Comparison of ENCODE assay signal across 24 cellular contexts in the genomic region with DNA sequence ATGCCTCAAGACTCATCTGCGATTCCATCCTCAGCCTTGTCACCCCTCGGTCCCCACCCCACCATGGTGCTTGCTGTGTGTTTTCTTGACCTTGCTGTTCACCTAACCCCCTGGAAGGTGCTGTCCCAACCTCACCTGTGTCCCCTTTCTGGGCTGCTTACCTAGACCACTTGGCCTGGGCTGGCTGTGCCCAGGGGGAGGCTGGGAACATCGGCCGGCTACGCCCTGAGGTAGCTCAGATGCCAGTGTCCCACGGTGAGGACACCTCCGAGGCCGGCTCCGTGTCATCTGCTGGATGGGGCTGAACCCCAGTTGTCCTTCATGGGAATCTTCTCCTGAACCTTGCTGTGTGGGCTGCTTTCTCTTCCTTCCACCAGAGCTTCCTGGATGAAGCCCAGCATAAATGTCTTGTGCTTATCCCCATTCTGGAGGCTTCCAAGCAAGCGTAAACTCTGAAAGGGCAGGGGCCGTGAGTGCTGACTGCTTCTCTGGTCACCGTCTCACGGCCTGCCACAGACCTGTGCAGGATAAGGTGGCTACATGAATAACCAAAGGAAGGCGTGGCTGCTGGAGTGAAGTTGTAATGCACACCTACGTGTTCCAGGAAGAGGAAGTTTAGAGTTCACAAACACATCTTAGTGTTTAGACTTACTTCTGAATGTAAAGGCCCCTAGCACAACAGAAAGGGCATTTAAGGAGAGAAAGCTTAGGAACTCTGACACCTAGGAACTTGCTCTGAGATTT.
DNase-seq lines count a peak whose midpoint lies in the region; ATAC-seq, FAIRE-seq and TF ChIP-seq lines count a peak whose summit lies in the region.
"Had no signal": no experiment of that assay in that cellular context is flagged by ENCODE, and none has a peak within 500 bp of the region (broad histone marks: within the 10 kb centered on the region; RNA-seq: fewer than 3 reads in every experiment).

No MANE protein-coding gene starts in this region.

- peaks cover 4% of the 10 kb centered on the region for H3K27me3 ChIP-seq in CD4-positive, alpha-beta T cell (ENCODE audit: control insufficient read depth, insufficient read depth, low read length)
- H3K27me3 ChIP-seq in K562 (ENCODE audit: control insufficient read depth in 2 of 2, insufficient read depth in 2 of 2, low read length in 2 of 2) (peaks cover 0 to 14% of the 10 kb centered on the region in 2 experiments; a peak in 1 of 5 replicates), lower lobe of right lung (ENCODE audit: low read depth) (no peaks in the 10 kb centered on the region)

- in situ Hi-C loops in K562 (cut with MboI) = no loop called here

- no peaks in the 10 kb centered on the region for H3K36me3 Mint-ChIP-seq in CD4-positive, alpha-beta T cell (ENCODE audit: low read depth)
- no peaks in the 10 kb centered on the region for H3K36me3 Mint-ChIP-seq in Calu3 (ENCODE audit: insufficient read depth, unreplicated experiment)
- H3K36me3 Mint-ChIP-seq: brain had no signal

- peak overlapping the region; percentile 63 for H3K4me3 Mint-ChIP-seq in CD4-positive, alpha-beta T cell
- peak overlapping the region; percentile 44 for H3K4me3 Mint-ChIP-seq in Calu3 (ENCODE audit: low read depth, unreplicated experiment)
- H3K4me3 Mint-ChIP-seq: activated B cell treated with CpG ODN at 0.5 μM for 24 hours, brain, mesothelial cell of epicardium, nephron progenitor cell had no signal

- no peaks in the 10 kb centered on the region for H3K36me3 ChIP-seq in K562 (ENCODE audit: control insufficient read depth, insufficient read depth, low read length)
- H3K36me3 ChIP-seq in lower lobe of right lung = no peaks in the 10 kb centered on the region

- no peak for TF ChIP-seq RAD21 in K562 (CRISPR knock-in tag; conservative IDR thresholded peaks at IDR 0.05 in 1 of 2, IDR thresholded peaks at IDR 0.05 in 1 of 2)

- peak overlapping the region; percentile 40; the same call in 1 of the 2 replicates for H2AFZ ChIP-seq in K562 (ENCODE audit: low read depth, low read length)

- no peak overlapping the region for H3K27ac ChIP-seq in CD4-positive, alpha-beta T cell (ENCODE audit: low read depth, low read length)
- H3K27ac ChIP-seq in K562 (ENCODE audit: extremely low read depth, low read depth, low read length) = no peak overlapping the region
- H3K27ac ChIP-seq in lower lobe of right lung = no peak overlapping the region

- DNase-seq in CD4-positive, alpha-beta T cell = no peak
- DNase-seq in Calu3 (peak; percentile 9), K562 (ENCODE audit: extremely low read depth in 1 of 4, low spot score in 3 of 4) (no peak), lower lobe of right lung (peak; percentile 52), COLO829 (ENCODE audit: low spot score) (no peak), midbrain (lab: John Stamatoyannopoulos, UW) (no peak), NCI-H1092 treated with DMSO at 0.1 percent for 48 hours (lab: John Stamatoyannopoulos, UW) (no peak)
- no peak for DNase-seq in stimulated activated CD4-positive, alpha-beta T cell treated with anti-CD3 and anti-CD28 coated beads, Interleukin-4, amount 100 ng/mL, for 1 hour
- DNase-seq: activated B cell treated with CpG ODN at 0.5 μM for 24 hours; HCEC 1CT; head of caudate nucleus; KBM-7; left cardiac atrium; NCI-H524 treated with DMSO at 0.1 percent for 48 hours; nephron progenitor cell; stimulated activated CD4-positive, alpha-beta T cell treated with anti-CD3 and anti-CD28 coated beads, Interleukin-15, amount 100 ng/mL, for 24 hours; stimulated activated CD8-positive, alpha-beta memory T cell treated with anti-CD3 and anti-CD28 coated beads, Interleukin-4, amount 100 ng/mL, for 48 hours; T1000 had no signal

- TF ChIP-seq EP300 in K562 (IDR thresholded peaks at IDR 0.05; ENCODE audit: low read length) = no peak

- no peak for TF ChIP-seq POLR2A in K562 (conservative IDR thresholded peaks at IDR 0.05)

- no peak for ATAC-seq in CD4-positive, alpha-beta T cell (ENCODE audit: poor library complexity)
- ATAC-seq in K562 (no peak), lower lobe of right lung (peak; percentile 64 to 73)
- ATAC-seq: left cardiac atrium, sciatic nerve had no signal

- TF ChIP-seq CTCF in CD4-positive, alpha-beta T cell (IDR thresholded peaks at IDR 0.05) = no peak
- no peak for TF ChIP-seq CTCF in Calu3 (IDR thresholded peaks at IDR 0.05; ENCODE audit: unreplicated experiment)
- no peak for TF ChIP-seq CTCF in K562 (IDR thresholded peaks at IDR 0.05 in 2 of 3, conservative IDR thresholded peaks at IDR 0.05 in 1 of 3; ENCODE audit: insufficient read depth in 2 of 3, low read depth in 1 of 3, low read length in 3 of 3)
- no peak for TF ChIP-seq CTCF in lower lobe of right lung (IDR thresholded peaks at IDR 0.05)

- intact Hi-C loops in CD4-positive, alpha-beta T cell (cut with DNase I, micrococcal nuclease) = no loop called here
- intact Hi-C loops in Calu3 (cut with micrococcal nuclease; ENCODE audit: unreplicated experiment) (no loop called here), K562 (cut with micrococcal nuclease) (no loop called here), lower lobe of right lung (cut with DNase I) (no loop called here)

- POLR2A ChIA-PET in CD4-positive, alpha-beta T cell (lab: Charles Lee) = no interaction called here
- POLR2A ChIA-PET in K562 (lab: Yijun Ruan, JAX) = interaction anchor here (0.6 kb wide), 1 partner anchor 769 kb away, joined by 3 read pairs; no protein-coding TSS in a partner anchor

- H3K4me1 ChIP-seq in K562 (replicated peaks in 1 of 2; ENCODE audit: control insufficient read depth in 2 of 2, insufficient read depth in 2 of 2, low read length in 2 of 2) (no peaks in the 10 kb centered on the region), lower lobe of right lung (no peaks in the 10 kb centered on the region)

- H3K9me3 Mint-ChIP-seq in CD4-positive, alpha-beta T cell = peaks cover 6% of the 10 kb centered on the region
- peaks cover 2% of the 10 kb centered on the region for H3K9me3 Mint-ChIP-seq in Calu3 (ENCODE audit: low read depth, unreplicated experiment)
- H3K9me3 Mint-ChIP-seq: activated B cell treated with CpG ODN at 0.5 μM for 24 hours had no signal

- H3K4me3 ChIP-seq in K562 (no peak overlapping the region), lower lobe of right lung (peak overlapping the region; percentile 32)

- H4K20me1 ChIP-seq in K562 (replicated peaks; ENCODE audit: control insufficient read depth, insufficient read depth, low read length) = no peaks in the 10 kb centered on the region

- 16% methylated on average over 14 of the region's 15 CpGs for WGBS in K562 (ENCODE audit: insufficient coverage, low coverage, missing lambda C conversion rate)

- FAIRE-seq in K562 (lab: Jason Lieb, UNC) = no peak
- FAIRE-seq: colon, endometrium, RCC 7860 had no signal

- H3K4me2 ChIP-seq in K562 (ENCODE audit: insufficient read depth, low read length) = no peak overlapping the region

- no peaks in the 10 kb centered on the region for H3K4me1 Mint-ChIP-seq in CD4-positive, alpha-beta T cell (ENCODE audit: low read depth)
- peaks cover 8% of the 10 kb centered on the region for H3K4me1 Mint-ChIP-seq in Calu3 (ENCODE audit: low read depth, unreplicated experiment)
- H3K4me1 Mint-ChIP-seq: activated B cell treated with CpG ODN at 0.5 μM for 24 hours, brain, mesothelial cell of epicardium, nephron progenitor cell had no signal

- no peak overlapping the region for H3K27ac Mint-ChIP-seq in CD4-positive, alpha-beta T cell
- peak overlapping the region; percentile 42 for H3K27ac Mint-ChIP-seq in Calu3 (ENCODE audit: unreplicated experiment)
- H3K27ac Mint-ChIP-seq: activated B cell treated with CpG ODN at 0.5 μM for 24 hours, brain, mesothelial cell of epicardium, nephron progenitor cell had no signal

- CTCF ChIA-PET in CD4-positive, alpha-beta T cell (lab: Charles Lee) = no interaction called here
- CTCF ChIA-PET in Calu3 (lab: Charles Lee) = no interaction called here
- CTCF ChIA-PET in K562 (lab: Yijun Ruan, JAX; ENCODE audit: low intra/inter-chr PET ratio) = no interaction called here

- no peaks in the 10 kb centered on the region for H3K9me1 ChIP-seq in K562 (ENCODE audit: control insufficient read depth, insufficient read depth, low read length)

- no peaks in the 10 kb centered on the region for H3K79me2 ChIP-seq in K562 (ENCODE audit: control insufficient read depth, insufficient read depth, low read length)

- no peak overlapping the region for H3K9ac ChIP-seq in K562 (ENCODE audit: insufficient read depth in 1 of 2, low read depth in 2 of 2, low read length in 2 of 2)

- H3K27me3 Mint-ChIP-seq in CD4-positive, alpha-beta T cell = peaks cover 22% of the 10 kb centered on the region
- peaks cover 27% of the 10 kb centered on the region for H3K27me3 Mint-ChIP-seq in Calu3 (ENCODE audit: unreplicated experiment)

- TSS peak; percentile 50 for BruUV-seq in Calu3 (replicated peaks; lab: Mats Ljungman, UMichigan)
- BruUV-seq in K562 (replicated peaks; lab: Mats Ljungman, UMichigan) = no TSS peak

- H3K9me3 ChIP-seq in CD4-positive, alpha-beta T cell (ENCODE audit: control insufficient read depth, low read length) = no peaks in the 10 kb centered on the region
- no peaks in the 10 kb centered on the region for H3K9me3 ChIP-seq in K562 (replicated peaks; ENCODE audit: control insufficient read depth, insufficient read depth, low read depth, low read length)
- H3K9me3 ChIP-seq in lower lobe of right lung = no peaks in the 10 kb centered on the region

TF ChIP-seq in K562, 482 proteins besides CTCF, POLR2A, EP300 and RAD21:
- TF ChIP-seq EGR1 (conservative IDR thresholded peaks at IDR 0.05) (no peak), CREB1 (IDR thresholded peaks at IDR 0.05) (no peak), CREB1 (CRISPR knock-in tag; IDR thresholded peaks at IDR 0.05) (no peak), PTTG1 (tag; IDR thresholded peaks at IDR 0.05; ENCODE audit: low read depth) (no peak), ELF2 (CRISPR knock-in tag; IDR thresholded peaks at IDR 0.05) (no peak)

Comparison
In these comparisons a context has a peak if more than half of its experiments do, and no peak if none do; other contexts are left out.
1. ATAC-seq: peak in lower lobe of right lung (2 of 2); none in CD4-positive, alpha-beta T cell (single experiment) and K562 (single experiment).
2. DNase-seq: peak in Calu3 (single experiment) and lower lobe of right lung (single experiment); none in CD4-positive, alpha-beta T cell (0 of 10), K562 (0 of 4), COLO829 (single experiment), stimulated activated CD4-positive, alpha-beta T cell treated with anti-CD3 and anti-CD28 coated beads, Interleukin-4, amount 100 ng/mL, for 1 hour (single experiment), midbrain (single experiment) and NCI-H1092 treated with DMSO at 0.1 percent for 48 hours (single experiment).